9 cellular contexts compared by ENCODE assay signal in the genomic region with DNA sequence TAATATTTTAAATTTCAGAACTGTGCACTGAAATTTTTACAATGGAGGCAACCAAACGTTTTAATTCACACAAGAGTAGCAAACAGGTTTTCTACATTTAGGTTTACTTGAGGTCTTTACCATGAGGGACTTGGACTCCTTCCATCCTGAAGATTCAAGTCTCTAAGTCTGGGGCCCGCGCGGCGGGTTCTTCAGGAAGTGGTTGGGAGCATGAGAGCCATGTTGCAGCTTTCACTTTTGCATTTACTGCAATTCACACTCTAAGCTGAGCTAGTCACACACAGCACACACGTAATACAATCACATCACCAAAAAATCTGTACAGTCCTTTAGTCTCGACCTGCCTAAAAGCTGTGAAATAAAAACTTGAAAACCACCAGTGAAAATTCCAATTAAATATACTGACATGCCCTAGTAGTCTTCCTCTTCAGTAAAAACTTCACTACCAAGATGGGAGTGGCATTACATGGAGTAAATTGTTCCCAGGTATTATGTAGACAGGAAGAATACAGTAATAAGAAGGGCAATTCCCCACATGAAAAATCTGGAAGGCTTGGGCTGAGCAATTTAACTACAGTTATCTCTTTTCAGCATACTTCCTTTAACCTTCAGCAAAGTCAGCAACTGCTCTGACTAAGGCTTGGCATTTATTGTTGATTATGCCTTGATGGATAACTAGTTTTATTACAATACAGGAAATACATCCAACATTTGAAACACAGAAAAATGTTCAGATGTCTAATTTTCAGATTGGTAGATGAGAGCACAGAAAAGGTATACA.
DNase-seq lines count a peak whose midpoint lies in the region; ATAC-seq, FAIRE-seq and TF ChIP-seq lines count a peak whose summit lies in the region.
"Had no signal": no experiment of that assay in that cellular context is flagged by ENCODE, and none has a peak within 500 bp of the region (broad histone marks: within the 10 kb centered on the region; RNA-seq: fewer than 3 reads in every experiment).

No MANE protein-coding gene starts in this region.

- H3K36me3 Mint-ChIP-seq in memory B cell: no peaks in the 10 kb centered on the region

- H3K27me3 Mint-ChIP-seq in memory B cell: no peaks in the 10 kb centered on the region

- peaks cover 18% of the 10 kb centered on the region for H3K4me1 Mint-ChIP-seq in memory B cell

- H3K4me3 Mint-ChIP-seq in memory B cell: peak overlapping the region; percentile 81
- H3K4me3 Mint-ChIP-seq: neural crest cell had no signal

- H3K36me3 ChIP-seq in brain microvascular endothelial cell (replicated peaks): peaks cover 10% of the 10 kb centered on the region

- H3K9me3 Mint-ChIP-seq in memory B cell: no peaks in the 10 kb centered on the region
- H3K9me3 Mint-ChIP-seq: neural crest cell had no signal

- peak; percentile 57 for ATAC-seq in HG02623 (IDR thresholded peaks at IDR 0.05; ENCODE audit: unreplicated experiment)
- peak; percentile 46 for ATAC-seq in memory B cell (ENCODE audit: low read depth)
- no peak for ATAC-seq in GM21737 (IDR thresholded peaks at IDR 0.05; ENCODE audit: unreplicated experiment)

- in situ Hi-C loops in brain microvascular endothelial cell (cut with HindIII; ENCODE audit: low pct_ligation_motif_present, low sequenced_read_pairs): loop anchor here (25.0 kb wide), 1 partner anchor 259 kb away; no protein-coding TSS in a partner anchor

- peak overlapping the region; percentile 93 for H3K27ac Mint-ChIP-seq in memory B cell

- TF ChIP-seq CTCF in brain microvascular endothelial cell (IDR thresholded peaks at IDR 0.05; ENCODE audit: low read depth, low read length, missing control alignments): no peak

- peak overlapping the region; percentile 91 for H3K27ac ChIP-seq in brain microvascular endothelial cell

- peak overlapping the region; percentile 70 for H3K4me3 ChIP-seq in brain microvascular endothelial cell (ENCODE audit: low read depth, low read length)

- H3K27me3 ChIP-seq in brain microvascular endothelial cell (replicated peaks): no peaks in the 10 kb centered on the region

- peak; percentile 70 for DNase-seq in DMS53 (lab: John Stamatoyannopoulos, UW)
- peak; percentile 52 for DNase-seq in SW480 (ENCODE audit: low spot score)
- peak; percentile 56 for DNase-seq in brain microvascular endothelial cell
- DNase-seq in memory B cell (ENCODE audit: low spot score in 2 of 2): peak in 1 of 2 donors; percentile 9
- DNase-seq in urothelium cell line (ENCODE audit: low spot score): peak; percentile 20
- DNase-seq in GM19238 (ENCODE audit: insufficient read length, low spot score): no peak

- no peak for FAIRE-seq in urothelium cell line (lab: Jason Lieb, UNC)
